In the genomic region with DNA sequence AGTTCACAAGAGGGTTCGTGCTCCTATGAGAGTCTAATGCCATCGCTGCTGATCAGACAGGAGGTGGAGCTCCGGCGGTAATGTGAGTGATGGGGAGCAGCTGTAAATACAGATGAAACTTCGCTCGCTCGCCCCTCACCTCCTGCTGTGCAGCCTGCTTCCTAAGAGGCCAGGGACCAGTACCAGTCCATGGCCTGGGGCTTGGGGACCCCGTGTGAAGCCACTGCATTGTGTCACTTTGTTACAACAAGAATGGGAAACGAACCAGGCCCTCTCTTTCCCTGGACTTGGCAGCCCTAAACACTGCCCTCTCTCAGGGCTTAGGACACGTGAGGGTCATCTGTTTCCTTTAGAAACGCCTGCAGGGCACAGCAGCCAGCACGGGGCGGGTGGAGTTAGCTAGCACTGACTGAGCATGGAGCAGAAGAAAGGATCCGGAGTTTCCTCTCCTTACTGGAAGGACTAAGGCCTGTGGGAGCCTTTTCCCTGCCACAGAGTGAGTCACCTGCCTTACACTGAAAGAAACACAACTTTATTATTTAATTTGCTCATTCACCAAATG, we compare ENCODE assay signal across 10 cellular contexts.
DNase-seq lines count a peak whose midpoint lies in the region; ATAC-seq and TF ChIP-seq lines count a peak whose summit lies in the region.
"Had no signal": no experiment of that assay in that cellular context is flagged by ENCODE, and none has a peak within 500 bp of the region (broad histone marks: within the 10 kb centered on the region; RNA-seq: fewer than 3 reads in every experiment).

No MANE protein-coding gene starts in this region.

- no peaks in the 10 kb centered on the region for H3K79me2 ChIP-seq in smooth muscle cell (ENCODE audit: low read depth)

- H3K27ac ChIP-seq in breast epithelium (peak overlapping the region; percentile 89 to 94), smooth muscle cell (ENCODE audit: low read depth) (peak overlapping the region; percentile 83)

- no peak overlapping the region for H3K4me3 ChIP-seq in breast epithelium
- H3K4me3 ChIP-seq in smooth muscle cell = no peak overlapping the region

- H3K4me2 ChIP-seq in smooth muscle cell = peak overlapping the region; percentile 39

- H3K36me3 Mint-ChIP-seq in CD14-positive monocyte = no peaks in the 10 kb centered on the region

- TF ChIP-seq POLR2A in breast epithelium (IDR thresholded peaks at IDR 0.05) = no peak

- 46% methylated on average over 14 of the region's 14 CpGs for WGBS in smooth muscle cell (ENCODE audit: low lambda C conversion rate)

- intact Hi-C loops in breast epithelium (cut with DNase I; ENCODE audit: low total_unique reads) (no loop called here), CD14-positive monocyte (cut with micrococcal nuclease) (no loop called here)

- H3K27me3 Mint-ChIP-seq in CD14-positive monocyte (ENCODE audit: low read depth in 3 of 3) = peaks cover 2 to 5% (median 4%) of the 10 kb centered on the region in 3 donors

- H2AFZ ChIP-seq in smooth muscle cell (ENCODE audit: low read depth) = no peak overlapping the region

- peaks cover 0 to 4% (median 0%) of the 10 kb centered on the region in 7 donors for H3K9me3 Mint-ChIP-seq in CD14-positive monocyte

- no peak for TF ChIP-seq CTCF in breast epithelium (IDR thresholded peaks at IDR 0.05)
- TF ChIP-seq CTCF in smooth muscle cell (IDR thresholded peaks at IDR 0.05; ENCODE audit: borderline replicate concordance, insufficient read depth, poor library complexity, severe bottlenecking) = no peak
- TF ChIP-seq CTCF in CD14-positive monocyte (IDR thresholded peaks at IDR 0.05) = no peak

- H3K36me3 ChIP-seq in breast epithelium (no peaks in the 10 kb centered on the region), smooth muscle cell (ENCODE audit: low read depth) (no peaks in the 10 kb centered on the region)

- ATAC-seq in HG02571 (IDR thresholded peaks at IDR 0.05; ENCODE audit: unreplicated experiment) (no peak), GM21528 (IDR thresholded peaks at IDR 0.05; ENCODE audit: low FRiP score, unreplicated experiment) (no peak)

- no peak overlapping the region for H3K4me3 Mint-ChIP-seq in CD14-positive monocyte

- H3K9me3 ChIP-seq in breast epithelium (no peaks in the 10 kb centered on the region), smooth muscle cell (replicated peaks; ENCODE audit: low read depth) (no peaks in the 10 kb centered on the region)

- H3K27ac Mint-ChIP-seq in CD14-positive monocyte = no peak overlapping the region

- H3K4me1 Mint-ChIP-seq in CD14-positive monocyte = no peaks in the 10 kb centered on the region

- H4K20me1 ChIP-seq in smooth muscle cell (ENCODE audit: low read depth) = no peaks in the 10 kb centered on the region

- H3K27me3 ChIP-seq in breast epithelium = no peaks in the 10 kb centered on the region
- no peaks in the 10 kb centered on the region for H3K27me3 ChIP-seq in smooth muscle cell (ENCODE audit: low read depth)

- H3K4me1 ChIP-seq in breast epithelium (peaks cover 17 to 24% of the 10 kb centered on the region in 2 donors), smooth muscle cell (ENCODE audit: low read depth) (peaks cover 18% of the 10 kb centered on the region)

- DNase-seq in HS-5 (ENCODE audit: low read depth) = peak; percentile 38
- peak; percentile 73 to 75 for DNase-seq in breast epithelium (ENCODE audit: low spot score in 2 of 2)
- peak; percentile 80 for DNase-seq in iris pigment epithelial cell (ENCODE audit: low read depth)
- no peak for DNase-seq in smooth muscle cell (lab: John Stamatoyannopoulos, UW; ENCODE audit: unreplicated experiment)
- DNase-seq in CD14-positive monocyte (ENCODE audit: low spot score) = no peak
- DNase-seq in DMS 273 treated with DMSO at 0.1 percent for 48 hours (lab: John Stamatoyannopoulos, UW) = no peak
- DNase-seq: activated T-cell treated with anti-CD3 and anti-CD28 coated beads, Interleukin-2, amount 50 U/mL, for 1 hour; NCI-H1048 had no signal

- H3K9ac ChIP-seq in smooth muscle cell (ENCODE audit: low read depth) = peak overlapping the region; percentile 7

- H3F3A ChIP-seq in smooth muscle cell (ENCODE audit: low read depth) = peaks cover 9% of the 10 kb centered on the region

Comparison
In these comparisons a context has a peak if more than half of its experiments do, and no peak if none do; other contexts are left out.
1. DNase-seq: peak in HS-5 (single experiment), breast epithelium (2 of 2) and iris pigment epithelial cell (single experiment); none in smooth muscle cell (single experiment), CD14-positive monocyte (single experiment) and DMS 273 treated with DMSO at 0.1 percent for 48 hours (single experiment).